Comparison of ENCODE assay signal across 9 cellular contexts in the genomic region with DNA sequence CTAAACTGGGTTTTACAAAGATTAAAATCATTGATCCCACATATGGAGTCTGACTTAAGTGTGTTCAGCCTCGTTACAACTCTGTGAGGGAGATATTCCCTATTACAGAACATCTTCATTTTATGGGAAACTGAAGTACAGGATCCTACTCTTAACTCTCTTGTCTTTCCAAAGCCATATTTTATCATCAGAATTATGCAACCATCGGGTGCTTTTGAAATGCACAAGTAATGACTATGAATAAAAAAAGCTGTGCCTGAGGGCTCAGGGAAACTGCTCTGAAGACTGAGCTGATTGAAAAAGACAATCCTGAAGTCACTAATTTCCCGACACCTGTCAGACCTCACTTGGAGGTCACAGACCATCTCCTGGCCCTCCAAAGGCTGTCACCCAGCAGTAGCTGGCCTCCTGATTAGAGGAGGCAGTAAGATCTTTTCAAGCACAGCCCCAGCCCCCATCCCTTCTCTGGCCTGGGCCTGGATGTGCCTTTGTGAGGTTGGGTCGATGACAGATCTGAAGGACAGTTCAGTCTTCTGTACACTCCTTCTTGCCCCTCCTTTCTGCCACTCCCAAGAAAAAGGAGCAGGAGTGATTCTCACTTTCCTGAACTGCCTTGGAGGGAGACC. TPM values are rescaled to one million over a fixed set of nuclear protein-coding genes. Genes with fewer than 3 reads are reported as not detected.
DNase-seq lines count a peak whose midpoint lies in the region; ATAC-seq and TF ChIP-seq lines count a peak whose summit lies in the region.
"Had no signal": no experiment of that assay in that cellular context is flagged by ENCODE, and none has a peak within 500 bp of the region (broad histone marks: within the 10 kb centered on the region; RNA-seq: fewer than 3 reads in every experiment).

No MANE protein-coding gene starts in this region.

- H3K4me1 Mint-ChIP-seq in activated CD4-positive, alpha-beta memory T cell treated with anti-CD3 and anti-CD28 coated beads for 36 hours (ENCODE audit: low read depth) = peaks cover 26% of the 10 kb centered on the region

- peaks cover 30 to 100% (median 96%) of the 10 kb centered on the region in 11 experiments; a peak in 21 of 22 replicates for H4K20me1 ChIP-seq in BLaER1 treated with 17β-estradiol and CSF1 and Interleukin-3, amounts not matched to agents 10 nM and 100 nM

- peaks cover 49 to 67% (median 62%) of the 10 kb centered on the region in 10 experiments for H3K4me1 ChIP-seq in BLaER1 treated with 17β-estradiol and CSF1 and Interleukin-3, amounts not matched to agents 10 nM and 100 nM
- peaks cover 0 to 84% (median 2%) of the 10 kb centered on the region in 4 donors for H3K4me1 ChIP-seq in Peyer's patch
- peaks cover 88% of the 10 kb centered on the region for H3K4me1 ChIP-seq in psoas muscle

- H3K9me3 Mint-ChIP-seq in activated CD4-positive, alpha-beta memory T cell treated with anti-CD3 and anti-CD28 coated beads for 36 hours = no peaks in the 10 kb centered on the region
- H3K9me3 Mint-ChIP-seq: activated T-helper 1 cell treated with anti-CD3 and anti-CD28 coated beads, Interleukin-12 subunit alpha, Interleukin-12 subunit beta, Interleukin-2, Interleukin-4 antibody, amounts not matched to agents 30 ng/mL and 10 ng/mL and 1 ng/mL, durations not matched to agents 14 hours and 24 hours and 36 hours had no signal

- H3K9me3 ChIP-seq in BLaER1 treated with 17β-estradiol and CSF1 and Interleukin-3, amounts not matched to agents 10 nM and 100 nM (replicated peaks in 1 of 11) = no peaks in the 10 kb centered on the region
- H3K9me3 ChIP-seq in Peyer's patch = no peaks in the 10 kb centered on the region
- no peaks in the 10 kb centered on the region for H3K9me3 ChIP-seq in psoas muscle

- H3K4me3 Mint-ChIP-seq in activated CD4-positive, alpha-beta memory T cell treated with anti-CD3 and anti-CD28 coated beads for 36 hours = no peak overlapping the region
- H3K4me3 Mint-ChIP-seq: activated T-helper 1 cell treated with anti-CD3 and anti-CD28 coated beads, Interleukin-12 subunit alpha, Interleukin-12 subunit beta, Interleukin-2, Interleukin-4 antibody, amounts not matched to agents 30 ng/mL and 10 ng/mL and 1 ng/mL, durations not matched to agents 14 hours and 24 hours and 36 hours had no signal

- TF ChIP-seq POLR2A in Peyer's patch (IDR thresholded peaks at IDR 0.05) = no peak

- no peak overlapping the region for H3K4me3 ChIP-seq in BLaER1 treated with 17β-estradiol and CSF1 and Interleukin-3, amounts not matched to agents 10 nM and 100 nM
- H3K4me3 ChIP-seq in Peyer's patch = peak overlapping the region in 1 of 4 donors; percentile 3
- H3K4me3 ChIP-seq in psoas muscle = peak overlapping the region; percentile 24

- H3K4me2 ChIP-seq in BLaER1 treated with 17β-estradiol and CSF1 and Interleukin-3, amounts not matched to agents 10 nM and 100 nM = peak overlapping the region; percentile 22 to 57 (median 47); a peak in 19 of 22 replicates

- TF ChIP-seq CTCF in Peyer's patch (IDR thresholded peaks at IDR 0.05) = no peak
- no peak for TF ChIP-seq CTCF in psoas muscle (IDR thresholded peaks at IDR 0.05)

- peak overlapping the region in 8 of 11 experiments; percentile 26 to 45 (median 33); a peak in 8 of 22 replicates for H3K9ac ChIP-seq in BLaER1 treated with 17β-estradiol and CSF1 and Interleukin-3, amounts not matched to agents 10 nM and 100 nM

- DNase-seq in Peyer's patch (no peak), fibroblast of peridontal ligament (ENCODE audit: extremely low read depth) (peak; percentile 46), psoas muscle (no peak), islet precursor cell (no peak), SHP77 (lab: John Stamatoyannopoulos, UW) (no peak)
- DNase-seq in activated CD4-positive, alpha-beta T cell treated with anti-CD3 and anti-CD28 coated beads, Interleukin-2, amount 50 U/mL, for 48 hours = no peak
- no peak for DNase-seq in activated CD4-positive, alpha-beta memory T cell treated with anti-CD3 and anti-CD28 coated beads for 36 hours

- peak; percentile 14 to 34 (median 25) for ATAC-seq in psoas muscle

- no peaks in the 10 kb centered on the region for H3K27me3 ChIP-seq in BLaER1 treated with 17β-estradiol and CSF1 and Interleukin-3, amounts not matched to agents 10 nM and 100 nM
- H3K27me3 ChIP-seq in Peyer's patch (no peaks in the 10 kb centered on the region), psoas muscle (ENCODE audit: insufficient read depth in 3 of 3, low read length in 2 of 3) (no peaks in the 10 kb centered on the region)

- no peak overlapping the region for H3K27ac ChIP-seq in BLaER1 treated with 17β-estradiol and CSF1 and Interleukin-3, amounts not matched to agents 10 nM and 100 nM
- H3K27ac ChIP-seq in Peyer's patch (peak overlapping the region in 3 of 4 donors; percentile 16 to 82 (median 65)), psoas muscle (peak overlapping the region; percentile 95)

- CTCF ChIA-PET in activated CD4-positive, alpha-beta memory T cell treated with anti-CD3 and anti-CD28 coated beads for 36 hours (lab: Charles Lee) = no interaction called here

- intact Hi-C loops in psoas muscle (cut with DNase I) = no loop called here
- intact Hi-C loops in activated CD4-positive, alpha-beta memory T cell treated with anti-CD3 and anti-CD28 coated beads for 36 hours (cut with micrococcal nuclease) = no loop called here

- WGBS in psoas muscle, 3 donors = 27 to 41% (median 27%) methylated on average over 4 of the region's 4 CpGs

- peaks cover 0 to 41% (median 17%) of the 10 kb centered on the region in 11 experiments; a peak in 13 of 22 replicates for H3K36me3 ChIP-seq in BLaER1 treated with 17β-estradiol and CSF1 and Interleukin-3, amounts not matched to agents 10 nM and 100 nM
- H3K36me3 ChIP-seq in Peyer's patch (no peaks in the 10 kb centered on the region), psoas muscle (ENCODE audit: insufficient read depth in 1 of 2, low read depth in 1 of 2) (no peaks in the 10 kb centered on the region)

- no peak overlapping the region for H3K27ac Mint-ChIP-seq in activated CD4-positive, alpha-beta memory T cell treated with anti-CD3 and anti-CD28 coated beads for 36 hours
- H3K27ac Mint-ChIP-seq: activated T-helper 1 cell treated with anti-CD3 and anti-CD28 coated beads, Interleukin-12 subunit alpha, Interleukin-12 subunit beta, Interleukin-2, Interleukin-4 antibody, amounts not matched to agents 30 ng/mL and 10 ng/mL and 1 ng/mL, durations not matched to agents 14 hours and 24 hours and 36 hours had no signal

- H3K36me3 Mint-ChIP-seq in activated CD4-positive, alpha-beta memory T cell treated with anti-CD3 and anti-CD28 coated beads for 36 hours = no peaks in the 10 kb centered on the region

- no peaks in the 10 kb centered on the region for H3K27me3 Mint-ChIP-seq in activated CD4-positive, alpha-beta memory T cell treated with anti-CD3 and anti-CD28 coated beads for 36 hours

- POLR2A ChIA-PET in activated CD4-positive, alpha-beta memory T cell treated with anti-CD3 and anti-CD28 coated beads for 36 hours (lab: Charles Lee) = no interaction called here

RNA-seq across cellular contexts. Expression of a gene that starts 5.6 kb away (rescaled TPM):
- 100 to 1,000 TPM; 123 to 203 (median 166) TPM for total RNA-seq in Peyer's patch
- 100 to 1,000 TPM in 2 of 4 donors, 10 to 100 TPM in 2; 86.0 to 231 (median 105) TPM for total RNA-seq in psoas muscle
- polyA plus RNA-seq in psoas muscle = 100 to 1,000 TPM in 1 of 3 donors, 10 to 100 TPM in 2; 42.3 to 127 (median 61.6) TPM
- 10 to 100 TPM; 24.5 to 30.8 TPM for total RNA-seq in activated CD4-positive, alpha-beta memory T cell treated with anti-CD3 and anti-CD28 coated beads for 36 hours

Comparison
In these comparisons a context has a peak if more than half of its experiments do, and no peak if none do; other contexts are left out.
1. H3K27ac ChIP-seq: peak in Peyer's patch (3 of 4) and psoas muscle (single experiment); none in BLaER1 treated with 17β-estradiol and CSF1 and Interleukin-3, amounts not matched to agents 10 nM and 100 nM (0 of 11).